ENCODE assay signal across 20 cellular contexts in the genomic region with DNA sequence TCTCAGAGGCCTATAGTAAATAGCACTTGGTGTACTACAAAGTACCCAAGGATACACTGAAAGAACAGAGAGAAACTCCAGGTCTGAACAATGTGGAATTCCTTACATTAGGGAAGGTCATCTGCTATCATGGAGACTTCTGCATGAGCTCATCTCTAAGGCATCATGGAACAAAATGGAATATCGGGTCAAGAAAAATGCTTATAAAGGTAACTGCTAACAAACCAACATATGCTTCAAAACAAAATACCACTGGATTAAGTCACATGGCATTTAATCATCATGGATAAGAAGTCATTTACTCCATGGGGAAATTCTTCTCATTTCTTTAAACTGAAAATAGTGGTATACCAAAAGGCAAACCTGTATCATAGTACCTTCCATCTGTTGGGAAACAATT. TPM values are rescaled to one million over a fixed set of nuclear protein-coding genes. Genes with fewer than 3 reads are reported as not detected.
DNase-seq lines count a peak whose midpoint lies in the region; ATAC-seq and TF ChIP-seq lines count a peak whose summit lies in the region.
"Had no signal": no experiment of that assay in that cellular context is flagged by ENCODE, and none has a peak within 500 bp of the region (broad histone marks: within the 10 kb centered on the region; RNA-seq: fewer than 3 reads in every experiment).

No MANE protein-coding gene starts in this region.

- H3K27ac ChIP-seq in Karpas-422 (ENCODE audit: low read length) (peak overlapping the region; percentile 97; the same call in 1 of the 2 replicates), esophagus squamous epithelium (no peak overlapping the region)
- H3K27ac ChIP-seq: suprapubic skin had no signal

- DNase-seq in EH (ENCODE audit: low read depth) (peak; percentile 49), Karpas-422 (no peak), choroid plexus epithelial cell (ENCODE audit: low read depth) (peak; percentile 47), progenitor cell of endocrine pancreas (ENCODE audit: low spot score, unreplicated experiment) (no peak), iPS-NIHi7 (ENCODE audit: extremely low spot score) (no peak), esophagus squamous epithelium (lab: John Stamatoyannopoulos, UW) (no peak), midbrain (lab: John Stamatoyannopoulos, UW) (no peak)
- DNase-seq: activated CD8-positive, alpha-beta T cell treated with anti-CD3 and anti-CD28 coated beads for 36 hours; activated T-cell treated with anti-CD3 and anti-CD28 coated beads for 4 hours; amniotic stem cell; central memory CD4-positive, alpha-beta T cell; H7; kidney glomerular epithelial cell; mammary epithelial cell; NCI-H748 treated with DMSO at 0.1 percent for 48 hours; nucleus accumbens had no signal

- H3K9me2 ChIP-seq in Karpas-422 (replicated peaks; ENCODE audit: insufficient read depth, low read length): no peaks in the 10 kb centered on the region

- H3K9me3 ChIP-seq in Karpas-422 (ENCODE audit: low read length) (no peaks in the 10 kb centered on the region), esophagus squamous epithelium (no peaks in the 10 kb centered on the region)
- H3K9me3 ChIP-seq: suprapubic skin had no signal

- no peak for TF ChIP-seq POLR2A in esophagus squamous epithelium (IDR thresholded peaks at IDR 0.05)

- no peak overlapping the region for H3K9ac ChIP-seq in Karpas-422 (ENCODE audit: low read length)

- H4K20me1 ChIP-seq in Karpas-422 (ENCODE audit: insufficient read depth, low read depth, low read length): no peaks in the 10 kb centered on the region

- H3K27ac Mint-ChIP-seq in progenitor cell of endocrine pancreas: peak overlapping the region; percentile 73
- H3K27ac Mint-ChIP-seq: activated CD8-positive, alpha-beta T cell treated with anti-CD3 and anti-CD28 coated beads for 36 hours; CD14-positive monocyte had no signal

- H3K27me3 ChIP-seq in Karpas-422 (ENCODE audit: low read length) (no peaks in the 10 kb centered on the region), esophagus squamous epithelium (no peaks in the 10 kb centered on the region)
- H3K27me3 ChIP-seq: suprapubic skin had no signal

- 87 to 90% methylated on average over 1 of the region's 1 CpG for WGBS in esophagus squamous epithelium, 2 donors

- no peak overlapping the region for H3K4me3 Mint-ChIP-seq in progenitor cell of endocrine pancreas (ENCODE audit: low read depth)
- H3K4me3 Mint-ChIP-seq: activated CD8-positive, alpha-beta T cell treated with anti-CD3 and anti-CD28 coated beads for 36 hours; CD14-positive monocyte had no signal

- intact Hi-C loops in esophagus squamous epithelium (cut with DNase I): no loop called here

- peaks cover 45% of the 10 kb centered on the region for H3K4me1 ChIP-seq in Karpas-422 (ENCODE audit: low read length)
- peaks cover 0 to 16% (median 0%) of the 10 kb centered on the region in 3 donors for H3K4me1 ChIP-seq in esophagus squamous epithelium

- no peak for ATAC-seq in HG03097 (IDR thresholded peaks at IDR 0.05; ENCODE audit: low FRiP score, unreplicated experiment)
- ATAC-seq: activated CD4-positive, CD25-positive, alpha-beta regulatory T cell treated with anti-CD3 and anti-CD28 coated beads, Interleukin-2, amount 50 U/mL, for 24 hours; activated CD8-positive, alpha-beta T cell treated with anti-CD3 and anti-CD28 coated beads for 36 hours had no signal

- H3K4me2 ChIP-seq in Karpas-422 (ENCODE audit: low read depth, low read length, poor library complexity, severe bottlenecking): no peak overlapping the region

- TF ChIP-seq CTCF in choroid plexus epithelial cell (conservative IDR thresholded peaks at IDR 0.05; ENCODE audit: low read depth, low read length) (no peak), progenitor cell of endocrine pancreas (IDR thresholded peaks at IDR 0.05; ENCODE audit: unreplicated experiment) (no peak), esophagus squamous epithelium (IDR thresholded peaks at IDR 0.05) (no peak)

- H3K27me3 Mint-ChIP-seq in progenitor cell of endocrine pancreas: no peaks in the 10 kb centered on the region
- H3K27me3 Mint-ChIP-seq: activated CD8-positive, alpha-beta T cell treated with anti-CD3 and anti-CD28 coated beads for 36 hours had no signal

- H3K9me3 Mint-ChIP-seq in progenitor cell of endocrine pancreas (ENCODE audit: low read depth): no peaks in the 10 kb centered on the region
- H3K9me3 Mint-ChIP-seq: activated CD8-positive, alpha-beta T cell treated with anti-CD3 and anti-CD28 coated beads for 36 hours; CD14-positive monocyte had no signal

- peaks cover 8% of the 10 kb centered on the region for H3K36me3 Mint-ChIP-seq in progenitor cell of endocrine pancreas (ENCODE audit: insufficient read depth)

- no peak overlapping the region for H2AFZ ChIP-seq in Karpas-422 (ENCODE audit: low read length)

- H3K79me2 ChIP-seq in Karpas-422 (ENCODE audit: low read length): peaks cover 53% of the 10 kb centered on the region

- peaks cover 1% of the 10 kb centered on the region for H3K4me1 Mint-ChIP-seq in progenitor cell of endocrine pancreas (ENCODE audit: low read depth)
- H3K4me1 Mint-ChIP-seq: CD14-positive monocyte had no signal

- H3K36me3 ChIP-seq in Karpas-422 (ENCODE audit: insufficient read depth, low read length): peaks cover 37% of the 10 kb centered on the region
- H3K36me3 ChIP-seq in esophagus squamous epithelium: peaks cover 0 to 71% (median 0%) of the 10 kb centered on the region in 3 donors

- H3K4me3 ChIP-seq in Karpas-422 (ENCODE audit: low read length) (no peak overlapping the region), choroid plexus epithelial cell (ENCODE audit: low read depth, low read length) (no peak overlapping the region), esophagus squamous epithelium (no peak overlapping the region)
- H3K4me3 ChIP-seq: suprapubic skin had no signal

RNA-seq across cellular contexts. Expression of a gene that starts 34.2 kb away (rescaled TPM):
- 28.5 and 49.6 TPM in 2 replicates for total RNA-seq in Karpas-422 (2014; rRNA removed; shearing (Covaris generic); ENCODE audit: low replicate concordance)
- total RNA-seq in progenitor cell of endocrine pancreas (24.9 and 30.8 TPM in 2 replicates), esophagus squamous epithelium (10 to 100 TPM; 26.0 to 39.1 (median 35.9) TPM)

RNA-seq across cellular contexts. Expression of a gene that starts 40.2 kb away (rescaled TPM):
- total RNA-seq in Karpas-422 (2014; rRNA removed; shearing (Covaris generic); ENCODE audit: low replicate concordance): 27.4 and 34.2 TPM in 2 replicates
- total RNA-seq in progenitor cell of endocrine pancreas: 80.6 and 80.9 TPM in 2 replicates
- 10 to 100 TPM; 13.7 to 22.9 (median 17.0) TPM for total RNA-seq in esophagus squamous epithelium

Comparison
In these comparisons a context has a peak if more than half of its experiments do, and no peak if none do; other contexts are left out.
1. DNase-seq: peak in EH (single experiment) and choroid plexus epithelial cell (single experiment); none in Karpas-422 (single experiment), progenitor cell of endocrine pancreas (single experiment), iPS-NIHi7 (single experiment), esophagus squamous epithelium (single experiment) and midbrain (single experiment).